1 cellular context compared by ENCODE assay signal in the genomic region with DNA sequence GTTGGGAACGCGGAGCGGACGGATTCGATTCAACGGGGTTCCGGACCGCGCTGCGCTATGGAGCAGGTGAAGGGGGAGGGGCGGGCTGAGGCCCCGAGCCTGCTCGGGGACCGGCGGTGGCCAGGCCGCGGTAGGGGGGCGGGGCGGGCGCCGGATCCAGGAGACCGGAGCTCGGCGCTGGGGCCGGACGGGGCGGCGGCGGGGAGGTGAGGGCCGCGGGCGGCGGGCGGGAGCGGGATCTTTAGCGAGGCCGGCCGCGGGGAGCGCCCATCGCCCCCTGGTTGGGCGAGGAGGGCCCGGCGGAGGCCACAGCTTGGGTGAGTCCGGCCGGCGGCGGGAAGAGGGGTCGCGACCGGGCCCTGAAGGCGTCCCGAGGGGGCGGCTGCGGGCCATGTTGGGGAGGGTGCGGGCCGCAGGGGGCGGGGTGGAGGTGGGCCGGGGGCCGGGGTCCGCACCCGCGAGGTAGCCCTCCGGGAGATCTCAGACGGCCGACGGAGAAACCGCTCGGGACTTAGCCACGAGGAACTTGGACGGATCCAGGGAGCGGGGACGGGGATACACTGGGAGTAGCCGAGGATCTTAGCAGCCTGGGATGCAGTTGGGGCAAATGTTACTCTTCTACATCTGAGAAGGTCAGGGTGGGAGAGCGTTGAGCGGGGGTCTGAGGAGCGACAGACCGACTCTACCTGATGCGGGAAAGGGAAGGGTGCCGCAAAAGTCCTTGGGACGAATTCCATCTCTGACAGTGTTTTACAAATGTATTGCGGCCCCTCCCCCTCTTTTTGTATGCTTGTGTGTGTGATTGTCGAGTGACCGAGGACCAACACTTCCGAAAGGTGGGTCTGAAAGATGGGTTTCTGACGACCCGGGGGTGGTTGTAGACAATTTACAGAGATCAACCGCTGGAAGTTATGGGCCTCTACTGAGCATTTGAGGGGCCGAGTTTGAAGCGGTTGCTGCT.
A peak's percentile ranks its signal among the peaks of the same experiment; 100 is the strongest.
TF ChIP-seq lines count a peak whose summit lies in the region.

No MANE protein-coding gene starts in this region.

TF ChIP-seq in WTC11, 78 proteins besides CTCF, POLR2A, EP300 and RAD21 (continued from another document):
- TF ChIP-seq FOXP4 (CRISPR knock-in tag; IDR thresholded peaks at IDR 0.05) = no peak
- no peak for TF ChIP-seq GRHL2 (CRISPR knock-in tag; IDR thresholded peaks at IDR 0.05; ENCODE audit: insufficient replicate concordance, severe bottlenecking)
- no peak for TF ChIP-seq AR (CRISPR knock-in tag; IDR thresholded peaks at IDR 0.05)
- TF ChIP-seq NFYB (CRISPR knock-in tag; conservative IDR thresholded peaks at IDR 0.05; ENCODE audit: low read depth) = no peak
- TF ChIP-seq IRF1 (CRISPR knock-in tag; IDR thresholded peaks at IDR 0.05) = 0 out of 2 replicates have a peak, but pooled peaks have one; percentile 24
- no peak for TF ChIP-seq JUN (CRISPR knock-in tag; IDR thresholded peaks at IDR 0.05)
- TF ChIP-seq GABPB1 (CRISPR knock-in tag; IDR thresholded peaks at IDR 0.05) = no peak
- TF ChIP-seq TCF7 (CRISPR knock-in tag; IDR thresholded peaks at IDR 0.05; ENCODE audit: low read depth) = no peak
- TF ChIP-seq FOXK1 (CRISPR knock-in tag; IDR thresholded peaks at IDR 0.05) = peak; percentile 73; the same call in 1 of the 2 replicates
- no peak for TF ChIP-seq EMX1 (CRISPR knock-in tag; IDR thresholded peaks at IDR 0.05)
- TF ChIP-seq HMGA2 (CRISPR knock-in tag; IDR thresholded peaks at IDR 0.05) = no peak
- TF ChIP-seq ZBTB43 (CRISPR knock-in tag; IDR thresholded peaks at IDR 0.05) = no peak
- TF ChIP-seq, protein P1, sequence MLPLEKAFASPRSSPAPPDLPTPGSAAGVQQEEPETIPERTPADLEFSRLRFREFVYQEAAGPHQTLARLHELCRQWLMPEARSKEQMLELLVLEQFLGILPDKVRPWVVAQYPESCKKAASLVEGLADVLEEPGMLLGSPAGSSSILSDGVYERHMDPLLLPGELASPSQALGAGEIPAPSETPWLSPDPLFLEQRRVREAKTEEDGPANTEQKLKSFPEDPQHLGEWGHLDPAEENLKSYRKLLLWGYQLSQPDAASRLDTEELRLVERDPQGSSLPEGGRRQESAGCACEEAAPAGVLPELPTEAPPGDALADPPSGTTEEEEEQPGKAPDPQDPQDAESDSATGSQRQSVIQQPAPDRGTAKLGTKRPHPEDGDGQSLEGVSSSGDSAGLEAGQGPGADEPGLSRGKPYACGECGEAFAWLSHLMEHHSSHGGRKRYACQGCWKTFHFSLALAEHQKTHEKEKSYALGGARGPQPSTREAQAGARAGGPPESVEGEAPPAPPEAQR (CRISPR knock-in tag; IDR thresholded peaks at IDR 0.05) = no peak
- TF ChIP-seq SMAD4 (CRISPR knock-in tag; IDR thresholded peaks at IDR 0.05) = no peak
- TF ChIP-seq RORB (CRISPR knock-in tag; IDR thresholded peaks at IDR 0.05) = no peak
- TF ChIP-seq, protein P2, sequence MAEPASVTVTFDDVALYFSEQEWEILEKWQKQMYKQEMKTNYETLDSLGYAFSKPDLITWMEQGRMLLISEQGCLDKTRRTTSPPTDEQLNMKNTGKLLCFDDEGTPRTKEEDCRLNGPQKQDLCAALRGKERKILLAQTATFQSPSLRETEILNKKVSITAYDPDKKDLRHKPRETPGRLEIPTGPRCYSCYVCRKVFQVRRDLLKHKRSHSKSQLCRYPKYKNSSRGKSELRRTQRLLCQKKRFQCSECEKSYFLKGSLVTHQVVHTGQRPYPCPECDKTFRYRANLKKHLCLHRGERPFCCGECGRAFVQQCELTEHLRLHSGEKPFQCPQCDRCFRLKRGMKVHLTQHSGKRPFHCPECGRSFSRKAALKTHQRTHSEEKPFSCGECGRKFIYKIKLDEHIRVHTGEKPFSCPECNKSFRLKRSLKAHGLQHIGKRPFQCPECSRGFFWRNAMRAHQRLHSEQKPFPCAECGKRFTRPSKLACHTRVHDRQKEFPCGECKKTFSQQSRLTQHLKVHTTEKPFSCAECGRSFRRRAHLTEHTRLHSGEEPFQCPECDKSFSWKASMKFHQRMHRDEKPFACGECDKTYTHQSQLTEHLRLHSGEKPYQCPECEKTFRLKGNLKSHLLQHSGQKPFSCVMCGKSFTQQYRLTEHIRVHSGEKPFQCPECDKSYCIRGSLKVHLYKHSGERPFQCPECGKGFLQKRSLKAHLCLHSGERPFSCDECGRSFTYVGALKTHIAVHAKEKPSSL (CRISPR knock-in tag; conservative IDR thresholded peaks at IDR 0.05) = no peak
- TF ChIP-seq AFF4 (CRISPR knock-in tag; IDR thresholded peaks at IDR 0.05; ENCODE audit: borderline replicate concordance) = no peak
- TF ChIP-seq, protein P3, sequence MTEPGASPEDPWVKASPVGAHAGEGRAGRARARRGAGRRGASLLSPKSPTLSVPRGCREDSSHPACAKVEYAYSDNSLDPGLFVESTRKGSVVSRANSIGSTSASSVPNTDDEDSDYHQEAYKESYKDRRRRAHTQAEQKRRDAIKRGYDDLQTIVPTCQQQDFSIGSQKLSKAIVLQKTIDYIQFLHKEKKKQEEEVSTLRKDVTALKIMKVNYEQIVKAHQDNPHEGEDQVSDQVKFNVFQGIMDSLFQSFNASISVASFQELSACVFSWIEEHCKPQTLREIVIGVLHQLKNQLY (CRISPR knock-in tag; IDR thresholded peaks at IDR 0.05) = no peak
- TF ChIP-seq NFE2L1 (CRISPR knock-in tag; IDR thresholded peaks at IDR 0.05) = 0 out of 2 replicates have a peak, but pooled peaks have one; percentile 23
- TF ChIP-seq TP53 (CRISPR knock-in tag; IDR thresholded peaks at IDR 0.05) = no peak
- no peak for TF ChIP-seq PRDM15 (CRISPR knock-in tag; IDR thresholded peaks at IDR 0.05)
TF ChIP-seq in WTC11: peak in this region for 4.
